In genomic region chr2:121227381-121228144, GRCh38 we compare ENCODE assay signal across 9 cellular contexts. TPM values are rescaled to one million over a fixed set of nuclear protein-coding genes. Genes with fewer than 3 reads are reported as not detected.
DNase-seq lines count a peak whose midpoint lies in the region; ATAC-seq, FAIRE-seq and TF ChIP-seq lines count a peak whose summit lies in the region.
"Not testable (repeated sequence)": the region's sequence is repeated elsewhere in the genome, so short reads cannot be mapped to it uniquely, and the experiment has no call there.
"Had no signal": no experiment of that assay in that cellular context is flagged by ENCODE, and none has a peak within 500 bp of the region (broad histone marks: within the 10 kb centered on the region; RNA-seq: fewer than 3 reads in every experiment).

No MANE protein-coding gene starts in this region.

- intact Hi-C loops in left colon (cut with DNase I, micrococcal nuclease); pancreas (cut with DNase I): not testable (repeated sequence)

- peak; percentile 98 for DNase-seq in DMS79 treated with DMSO at 0.1 percent for 48 hours (lab: John Stamatoyannopoulos, UW)
- DNase-seq in NCI-H146 treated with DMSO at 0.1 percent for 48 hours (lab: John Stamatoyannopoulos, UW; ENCODE audit: unreplicated experiment), result peak; percentile 95
- DNase-seq in NCI-H2196 treated with DMSO at 0.1 percent for 48 hours (lab: John Stamatoyannopoulos, UW; ENCODE audit: unreplicated experiment), result peak; percentile 66
- DNase-seq in NCI-H82 (lab: John Stamatoyannopoulos, UW), result peak; percentile 7
- peak; percentile 52 to 71 for DNase-seq in cerebellar nuclear complex (lab: John Stamatoyannopoulos, UW)
- DNase-seq in left colon, result not testable (repeated sequence)
- DNase-seq in pancreas, result peak in 4 of 6 donors; percentile 20 to 59 (median 44)

- H3K27ac ChIP-seq in pancreas, result not testable (repeated sequence)

- not testable (repeated sequence) for TF ChIP-seq CTCF in pancreas (IDR thresholded peaks at IDR 0.05)

- not testable (repeated sequence) for H3K27me3 ChIP-seq in pancreas

- not testable (repeated sequence) for H3K4me3 ChIP-seq in pancreas

- H3K9me3 ChIP-seq in pancreas, result not testable (repeated sequence)

- ATAC-seq in left colon, result peak; percentile 60
- peak; percentile 50 to 93 (median 84) for ATAC-seq in pancreas

- WGBS in pancreas, 2 donors, result 74 to 79% methylated on average over 18 of the region's 18 CpGs

- not testable (repeated sequence) for FAIRE-seq in pancreas (lab: Jason Lieb, UNC)

- H3K36me3 ChIP-seq in pancreas, result not testable (repeated sequence)

- not testable (repeated sequence) for H3K4me1 ChIP-seq in pancreas

RNA-seq across cellular contexts. Expression of gene TFCP2L1, which starts 57.4 kb away (rescaled TPM):
- 100 to 1,000 TPM; 106 to 149 TPM for total RNA-seq in left colon
- 1 to 10 TPM; 3.9 to 7.7 (median 4.7) TPM for total RNA-seq in pancreas
- polyA plus RNA-seq in pancreas, result 1 to 10 TPM; 2.0 to 3.9 TPM
- total RNA-seq: osteocyte had no signal
- polyA plus RNA-seq: smooth muscle cell had no signal

Comparison
In these comparisons a context has a peak if more than half of its experiments do, and no peak if none do; other contexts are left out.
1. RNA of gene TFCP2L1, which starts 57.4 kb away (total RNA-seq): 106 to 149 TPM in left colon; 3.9 to 7.7 TPM in pancreas; every median in the first group is over 10 times any median in the second.